In genomic region chr11:118263694-118264567, GRCh38 we compare ENCODE assay signal across 8 cellular contexts. TPM values are rescaled to one million over a fixed set of nuclear protein-coding genes. Genes with fewer than 3 reads are reported as not detected.
DNase-seq lines count a peak whose midpoint lies in the region; ATAC-seq, FAIRE-seq and TF ChIP-seq lines count a peak whose summit lies in the region.

Gene MPZL2, minus strand, starts transcription at chr11:118264297. Its CDS starts 144 bp downstream, at chr11:118264153.

- TF ChIP-seq POLR2A in K562 (conservative IDR thresholded peaks at IDR 0.05), result no peak

- H3K9me3 ChIP-seq in DND-41 (ENCODE audit: insufficient read depth, low read length, severe bottlenecking) (no peaks in the 10 kb centered on the region), K562 (replicated peaks; ENCODE audit: control insufficient read depth, insufficient read depth, low read depth, low read length) (0 out of 2 replicates have a peak, but pooled peaks cover 2% of the 10 kb centered on the region), stomach smooth muscle (ENCODE audit: control insufficient read depth in 2 of 2, low read length in 2 of 2) (no peaks in the 10 kb centered on the region)

- no peak for TF ChIP-seq RAD21 in K562 (CRISPR knock-in tag; conservative IDR thresholded peaks at IDR 0.05 in 1 of 2, IDR thresholded peaks at IDR 0.05 in 1 of 2)

- in situ Hi-C loops in K562 (cut with MboI), result no loop called here

- CTCF ChIA-PET in K562 (lab: Yijun Ruan, JAX; ENCODE audit: low intra/inter-chr PET ratio), result no interaction called here

- no TSS peak for BruUV-seq in K562 (replicated peaks; lab: Mats Ljungman, UMichigan)

- TF ChIP-seq CTCF in DND-41 (IDR thresholded peaks at IDR 0.05; ENCODE audit: borderline replicate concordance, extremely low read depth, low read length, poor library complexity, severe bottlenecking) (no peak), K562 (IDR thresholded peaks at IDR 0.05 in 2 of 3, conservative IDR thresholded peaks at IDR 0.05 in 1 of 3; ENCODE audit: insufficient read depth in 2 of 3, low read depth in 1 of 3, low read length in 3 of 3) (no peak)

- H3K79me2 ChIP-seq in DND-41 (ENCODE audit: insufficient read depth, low read length) (no peaks in the 10 kb centered on the region), K562 (ENCODE audit: control insufficient read depth, insufficient read depth, low read length) (no peaks in the 10 kb centered on the region)

- no peaks in the 10 kb centered on the region for H4K20me1 ChIP-seq in DND-41 (ENCODE audit: insufficient read depth, low read length)
- H4K20me1 ChIP-seq in K562 (replicated peaks; ENCODE audit: control insufficient read depth, insufficient read depth, low read length), result no peaks in the 10 kb centered on the region

- H3K4me1 ChIP-seq in DND-41 (ENCODE audit: insufficient read depth, low read length) (no peaks in the 10 kb centered on the region), K562 (replicated peaks in 1 of 2; ENCODE audit: control insufficient read depth in 2 of 2, insufficient read depth in 2 of 2, low read length in 2 of 2) (no peaks in the 10 kb centered on the region), stomach smooth muscle (ENCODE audit: control insufficient read depth, insufficient read depth, low read length) (no peaks in the 10 kb centered on the region)

- peak; percentile 24; the same call in 1 of the 3 replicates for ATAC-seq in DND-41 (ENCODE audit: insufficient read depth, low read depth)
- peak; percentile 59 for ATAC-seq in K562
- peak; percentile 97 for ATAC-seq in left lobe of liver
- ATAC-seq in HG02623 (IDR thresholded peaks at IDR 0.05; ENCODE audit: unreplicated experiment), result no peak

- H3K27ac ChIP-seq in DND-41 (ENCODE audit: low read length) (no peak within 1 kb of the TSS), K562 (ENCODE audit: extremely low read depth, low read depth, low read length) (no peak within 1 kb of the TSS), stomach smooth muscle (ENCODE audit: low read length) (no peak within 1 kb of the TSS)

- H3K4me2 ChIP-seq in DND-41 (ENCODE audit: insufficient read depth, low read length) (no peak within 1 kb of the TSS), K562 (ENCODE audit: insufficient read depth, low read length) (peak within 1 kb of the TSS; percentile 6; the same call in 1 of the 2 replicates)

- intact Hi-C loops in K562 (cut with micrococcal nuclease) (no loop called here), posterior cingulate gyrus (cut with DNase I) (no loop called here)

- no peaks in the 10 kb centered on the region for H3K9me1 ChIP-seq in K562 (ENCODE audit: control insufficient read depth, insufficient read depth, low read length)

- under 1% methylated on average over 19 of the region's 19 CpGs for WGBS in K562 (ENCODE audit: insufficient coverage, low coverage, missing lambda C conversion rate)

- H3K4me3 ChIP-seq in DND-41 (ENCODE audit: low read depth in 1 of 2, low read length in 2 of 2) (no peak within 1 kb of the TSS), K562 (no peak within 1 kb of the TSS), stomach smooth muscle (ENCODE audit: low read length in 2 of 2) (peak within 1 kb of the TSS; percentile 9 to 62)

- no peak for FAIRE-seq in K562 (lab: Jason Lieb, UNC)

- no peak for TF ChIP-seq EP300 in K562 (IDR thresholded peaks at IDR 0.05; ENCODE audit: low read length)

- peaks cover 9% of the 10 kb centered on the region for H3K27me3 ChIP-seq in DND-41 (ENCODE audit: insufficient read depth, low read length, poor library complexity)
- peaks cover 31 to 37% of the 10 kb centered on the region in 2 experiments for H3K27me3 ChIP-seq in K562 (ENCODE audit: control insufficient read depth in 2 of 2, insufficient read depth in 2 of 2, low read length in 2 of 2)
- peaks cover 22 to 29% of the 10 kb centered on the region in 2 donors for H3K27me3 ChIP-seq in stomach smooth muscle (ENCODE audit: control insufficient read depth in 1 of 2, insufficient read depth in 2 of 2, low read length in 2 of 2)

- H2AFZ ChIP-seq in DND-41 (ENCODE audit: low read depth, low read length) (no peak within 1 kb of the TSS), K562 (ENCODE audit: low read depth, low read length) (peak within 1 kb of the TSS; percentile 43)

- H3K36me3 ChIP-seq in DND-41 (ENCODE audit: insufficient read depth, low read length) (no peaks in the 10 kb centered on the region), K562 (ENCODE audit: control insufficient read depth, insufficient read depth, low read length) (no peaks in the 10 kb centered on the region), stomach smooth muscle (ENCODE audit: control insufficient read depth in 2 of 2, insufficient read depth in 2 of 2, low read length in 2 of 2) (no peaks in the 10 kb centered on the region)

- POLR2A ChIA-PET in K562 (lab: Yijun Ruan, JAX), result interaction anchor here (0.7 kb wide), 1 partner anchor 12 kb away, joined by 3 read pairs; the partner anchor contains the start of gene MPZL3

- H3K9ac ChIP-seq in DND-41 (ENCODE audit: low read depth, low read length) (no peak within 1 kb of the TSS), K562 (ENCODE audit: insufficient read depth in 1 of 2, low read depth in 2 of 2, low read length in 2 of 2) (0 out of 4 replicates have a peak within 1 kb of the TSS, but pooled peaks of 1 of the 2 experiments have one; percentile 19), stomach smooth muscle (ENCODE audit: low read length in 2 of 2) (peak within 1 kb of the TSS in 1 of 2 donors; percentile 6)

- no peak for DNase-seq in DND-41
- peak; percentile 36 for DNase-seq in NCI-H2107 treated with DMSO at 0.1 percent for 48 hours (lab: John Stamatoyannopoulos, UW; ENCODE audit: unreplicated experiment)
- no peak for DNase-seq in K562 (ENCODE audit: extremely low read depth in 1 of 4, low spot score in 3 of 4)
- DNase-seq in left lobe of liver (ENCODE audit: low spot score), result peak; percentile 86
- DNase-seq in stimulated activated naive CD4-positive, alpha-beta T cell treated with Interleukin-2 at 50 U/mL for 16 hours (lab: John Stamatoyannopoulos, UW), result no peak
- DNase-seq in posterior cingulate gyrus, result no peak

TF ChIP-seq in K562, 482 proteins besides CTCF, POLR2A, EP300 and RAD21 (continues in another document):
- TF ChIP-seq SRSF3 (IDR thresholded peaks at IDR 0.05; ENCODE audit: insufficient read depth, low read length) (no peak), ZNF253 (CRISPR knock-in tag; conservative IDR thresholded peaks at IDR 0.05) (no peak), ILF3 (IDR thresholded peaks at IDR 0.05; ENCODE audit: borderline replicate concordance) (no peak), ZFP36 (IDR thresholded peaks at IDR 0.05; ENCODE audit: low read depth, low read length, partially characterized antibody) (peak; percentile 2), ZBTB43 (CRISPR knock-in tag; IDR thresholded peaks at IDR 0.05) (no peak), NRF1 (conservative IDR thresholded peaks at IDR 0.05 in 1 of 2, IDR thresholded peaks at IDR 0.05 in 1 of 2) (0 out of 4 replicates have a peak, but pooled peaks of 1 of the 2 experiments have one; percentile 23), TSC22D4 (tag; IDR thresholded peaks at IDR 0.05) (no peak)

RNA-seq across cellular contexts. Expression of gene MPZL2, which starts in this region (rescaled TPM):
- total RNA-seq in K562 (2011; cell fraction: chromatin; rRNA removed; ENCODE audit: low replicate concordance), result not detected in 2 replicates
- total RNA-seq in K562 (2011; cell fraction: nucleolus; rRNA removed), result not detected in 2 replicates
- total RNA-seq in K562 (2011; cell fraction: nucleoplasm; rRNA removed), result not detected in 2 replicates
- total RNA-seq in K562 (2014; rRNA removed) (0.08 TPM in 1 of 2 replicates, not detected in the other), K562 (2014; rRNA removed; fragmentation: Illumina TruSeq; extraction: Trizol) (0.16 TPM in 1 of 2 replicates, not detected in the other), K562 (2015; rRNA removed; fragmentation: Illumina TruSeq; extraction: Trizol) (0.18 and 0.19 TPM in 2 replicates), K562 (2021) (0.09 and 0.29 TPM in 2 replicates), left lobe of liver (18.6 TPM)
- polyA plus RNA-seq in K562 (2011; rRNA removed) (0.17 and 0.38 TPM in 2 replicates), K562 (2014; fragmentation: Illumina TruSeq; extraction: Trizol) (0.27 and 0.32 TPM in 2 replicates), K562 (2014; fragmentation: Nextera tagmentation; extraction: Ambion mirVana) (under 1 TPM; 0.14 to 0.28 TPM), K562 (2014; rRNA removed) (0.16 and 0.21 TPM in 2 replicates)
- polyA plus RNA-seq in K562 (2011; cell fraction: cytosol; rRNA removed), result 0.07 and 0.38 TPM in 2 replicates
- polyA plus RNA-seq in K562 (2011; cell fraction: nucleus; rRNA removed), result 0.50 and 0.69 TPM in 2 replicates
- 0.23 and 0.28 TPM in 2 replicates for polyA plus RNA-seq in K562 (2012)
- polyA minus RNA-seq in K562 (2011; rRNA and poly(A)+ RNA removed), result 0.07 and 0.60 TPM in 2 replicates
- polyA minus RNA-seq in K562 (2011; cell fraction: cytosol; rRNA and poly(A)+ RNA removed), result not detected in 2 replicates
- polyA minus RNA-seq in K562 (2011; cell fraction: nucleus; rRNA and poly(A)+ RNA removed), result 0.56 TPM in 1 of 2 replicates, not detected in the other

Comparison
In these comparisons a context has a peak if more than half of its experiments do, and no peak if none do; other contexts are left out.
1. RNA of gene MPZL2 (total RNA-seq): 18.6 TPM in left lobe of liver (single experiment); 0.08 to 0.29 TPM in K562; every median in the first group is over 10 times any median in the second.
2. Peak in ATAC-seq and H3K4me2 ChIP-seq in K562; RNA of the gene not detected or under 1 TPM.
3. DNase-seq: peak in NCI-H2107 treated with DMSO at 0.1 percent for 48 hours (single experiment) and left lobe of liver (single experiment); none in DND-41 (single experiment), K562 (0 of 4), stimulated activated naive CD4-positive, alpha-beta T cell treated with Interleukin-2 at 50 U/mL for 16 hours (single experiment) and posterior cingulate gyrus (0 of 10).
4. H3K4me3 ChIP-seq: peak in stomach smooth muscle (2 of 2); none in DND-41 (0 of 2) and K562 (single experiment).